19 cellular contexts compared by ENCODE assay signal in the genomic region with DNA sequence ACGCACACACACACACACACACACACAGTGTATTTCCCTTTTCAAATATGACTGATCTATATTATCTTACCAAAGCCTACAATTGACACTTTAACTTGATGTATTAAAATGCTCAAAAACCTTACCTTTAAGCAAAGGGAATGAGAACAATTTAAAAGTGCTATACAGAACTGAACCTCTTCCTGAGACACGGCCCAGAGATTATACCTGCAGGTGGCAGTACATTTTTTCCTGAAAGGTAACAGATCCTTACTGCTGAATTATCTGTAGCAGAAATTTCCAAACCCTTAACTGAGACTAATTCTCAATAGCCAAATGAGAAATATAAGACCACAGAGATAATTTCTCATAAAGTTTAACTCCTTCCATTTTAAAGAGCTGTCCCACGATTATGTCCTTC.
DNase-seq lines count a peak whose midpoint lies in the region; ATAC-seq and TF ChIP-seq lines count a peak whose summit lies in the region.
"Had no signal": no experiment of that assay in that cellular context is flagged by ENCODE, and none has a peak within 500 bp of the region (broad histone marks: within the 10 kb centered on the region; RNA-seq: fewer than 3 reads in every experiment).

No MANE protein-coding gene starts in this region.

- TF ChIP-seq CTCF in A673 (conservative IDR thresholded peaks at IDR 0.05; ENCODE audit: low read depth, low read length), result 0 out of 2 replicates have a peak, but pooled peaks have one; percentile 25
- TF ChIP-seq CTCF in HCT116 (IDR thresholded peaks at IDR 0.05 in 2 of 3, conservative IDR thresholded peaks at IDR 0.05 in 1 of 3; ENCODE audit: borderline replicate concordance in 1 of 3, insufficient read depth in 1 of 3, low read depth in 2 of 3, low read length in 2 of 3), result peak; percentile 11 to 43 (median 34); a peak in 4 of 6 replicates
- peak; percentile 58 for TF ChIP-seq CTCF in RWPE2 (IDR thresholded peaks at IDR 0.05; ENCODE audit: poor library complexity, severe bottlenecking)
- no peak for TF ChIP-seq CTCF in osteoblast (IDR thresholded peaks at IDR 0.05; ENCODE audit: extremely low read depth, low read depth, low read length)

- no peak overlapping the region for H3K4me3 ChIP-seq in A673 (ENCODE audit: low read depth, low read length, poor library complexity, severe bottlenecking)
- H3K4me3 ChIP-seq in HCT116 (replicated peaks in 1 of 2; ENCODE audit: low read depth in 1 of 2, low read length in 2 of 2), result no peak overlapping the region
- no peak overlapping the region for H3K4me3 ChIP-seq in RWPE2 (ENCODE audit: severe bottlenecking)
- H3K4me3 ChIP-seq in osteoblast (ENCODE audit: insufficient read depth, low read length), result no peak overlapping the region
- H3K4me3 ChIP-seq: esophagus muscularis mucosa, right atrium auricular region, tibial artery had no signal

- ATAC-seq in HCT116 (peak; percentile 55), RWPE2 (ENCODE audit: low read depth) (no peak), left colon (peak; percentile 62)
- ATAC-seq: stimulated activated memory B cell treated with anti-CD40 and anti-IgM and Interleukin-4, amounts not matched to agents 10 μg/mL and 1 μg/mL and 100 μg/mL, for 72 hours had no signal

- H3K4me1 ChIP-seq in A673 (ENCODE audit: insufficient read depth, low read length, poor library complexity, severe bottlenecking) (peaks cover 51% of the 10 kb centered on the region), HCT116 (ENCODE audit: control insufficient read depth in 1 of 2, insufficient read depth in 2 of 2, low read length in 2 of 2) (no peaks in the 10 kb centered on the region), RWPE2 (ENCODE audit: insufficient read depth, poor library complexity, severe bottlenecking) (no peaks in the 10 kb centered on the region), osteoblast (ENCODE audit: insufficient read depth, low read length) (no peaks in the 10 kb centered on the region)
- H3K4me1 ChIP-seq: Caco-2, esophagus muscularis mucosa, right atrium auricular region had no signal

- H3K4me2 ChIP-seq in HCT116 (ENCODE audit: low read length) (no peak overlapping the region), osteoblast (ENCODE audit: insufficient read depth, low read length) (no peak overlapping the region)

- TF ChIP-seq POLR2A in HCT116 (IDR thresholded peaks at IDR 0.05; ENCODE audit: borderline replicate concordance, extremely low read depth, insufficient read depth, insufficient read length), result no peak

- TF ChIP-seq RAD21 in HCT116 (IDR thresholded peaks at IDR 0.05; ENCODE audit: low read depth), result peak; percentile 54

- CTCF ChIA-PET in A673 (lab: Charles Lee), result no interaction called here
- CTCF ChIA-PET in HCT116 (lab: Charles Lee), result interaction anchor here (0.6 kb wide), 1 partner anchor 287 kb away, joined by 4 read pairs; no protein-coding TSS in a partner anchor

- POLR2A ChIA-PET in A673 (lab: Charles Lee; ENCODE audit: low non-redundant PET) (no interaction called here), HCT116 (lab: Charles Lee) (no interaction called here)

- H2AFZ ChIP-seq in HCT116 (ENCODE audit: low read depth, low read length, poor library complexity, severe bottlenecking) (no peak overlapping the region), osteoblast (ENCODE audit: low read length) (no peak overlapping the region)

- intact Hi-C loops in A673 (cut with micrococcal nuclease; ENCODE audit: unreplicated experiment), result no loop called here
- intact Hi-C loops in HCT116 (cut with micrococcal nuclease), result no loop called here
- intact Hi-C loops in left colon (cut with DNase I, micrococcal nuclease), result no loop called here

- H3K9ac ChIP-seq in HCT116 (ENCODE audit: low read length), result no peak overlapping the region

- H3K9me3 ChIP-seq in A673 (ENCODE audit: low read depth, low read length, poor library complexity, severe bottlenecking), result no peaks in the 10 kb centered on the region
- H3K9me3 ChIP-seq in HCT116 (ENCODE audit: control insufficient read depth in 1 of 2, insufficient read depth in 1 of 2, low read depth in 1 of 2, low read length in 2 of 2), result no peaks in the 10 kb centered on the region
- H3K9me3 ChIP-seq in RWPE2 (ENCODE audit: severe bottlenecking), result no peaks in the 10 kb centered on the region
- H3K9me3 ChIP-seq in osteoblast (ENCODE audit: low read depth, low read length), result no peaks in the 10 kb centered on the region
- H3K9me3 ChIP-seq: Caco-2, esophagus muscularis mucosa, right atrium auricular region, tibial artery had no signal

- H3K79me2 ChIP-seq in HCT116 (ENCODE audit: insufficient read depth, low read length) (peaks cover 23% of the 10 kb centered on the region), osteoblast (ENCODE audit: insufficient read depth, low read length) (peaks cover 90% of the 10 kb centered on the region)

- BruUV-seq in A673 (replicated peaks; lab: Mats Ljungman, UMichigan), result no TSS peak
- no TSS peak for BruUV-seq in HCT116 (replicated peaks; lab: Mats Ljungman, UMichigan)

- DNase-seq in A673 (ENCODE audit: low spot score) (no peak), HCT116 (ENCODE audit: low read depth, low spot score) (no peak), RWPE2 (ENCODE audit: low spot score) (no peak), left colon (no peak), GF-D8 (lab: John Stamatoyannopoulos, UW) (no peak), osteoblast (ENCODE audit: insufficient read length, low spot score, missing footprints) (no peak), SIG-M5 treated with dmso at 0.1 percent for 504 hours (lab: John Stamatoyannopoulos, UW; ENCODE audit: unreplicated experiment) (no peak), NCI-H1105 (lab: John Stamatoyannopoulos, UW) (no peak)
- DNase-seq: activated CD4-positive, alpha-beta T cell treated with anti-CD3 and anti-CD28 coated beads, Interleukin-2, amount 50 U/mL, for 1 hour; activated CD8-positive, alpha-beta memory T cell treated with anti-CD3 and anti-CD28 coated beads, Interleukin-2, amount 50 U/mL, for 48 hours; activated effector memory CD4-positive, alpha-beta T cell treated with Interleukin-2 at 50 U/mL for 16 hours; NCI-H1694 treated with DMSO at 0.1 percent for 48 hours; NCI-H345; T-helper 1 cell; tibial artery had no signal

- H3K27me3 ChIP-seq in A673 (replicated peaks; ENCODE audit: insufficient read depth, low read depth, low read length, poor library complexity), result no peaks in the 10 kb centered on the region
- H3K27me3 ChIP-seq in HCT116 (ENCODE audit: insufficient read depth, low read length), result no peaks in the 10 kb centered on the region
- H3K27me3 ChIP-seq in RWPE2 (ENCODE audit: insufficient read depth, poor library complexity, severe bottlenecking), result no peaks in the 10 kb centered on the region
- no peaks in the 10 kb centered on the region for H3K27me3 ChIP-seq in osteoblast (ENCODE audit: insufficient read depth, low read length)
- H3K27me3 ChIP-seq: esophagus muscularis mucosa, right atrium auricular region, tibial artery had no signal

- RAD21 ChIA-PET in HCT116 (lab: Charles Lee; ENCODE audit: low non-redundant PET in 1 of 2, low total read pairs in 2 of 2, uncharacterized antibody in 2 of 2, unreplicated experiment in 2 of 2), result interaction anchor here in 1 of 2 experiments (0.6 kb wide), 1 partner anchor 288 kb away, joined by 3 read pairs; no protein-coding TSS in a partner anchor

- H3K9me2 ChIP-seq in HCT116 (ENCODE audit: insufficient read depth), result no peaks in the 10 kb centered on the region

- peaks cover 7% of the 10 kb centered on the region for H3K36me3 ChIP-seq in A673 (ENCODE audit: insufficient read depth, low read length, poor library complexity, severe bottlenecking)
- no peaks in the 10 kb centered on the region for H3K36me3 ChIP-seq in HCT116 (ENCODE audit: control insufficient read depth in 1 of 2, insufficient read depth in 2 of 2, low read length in 2 of 2)
- H3K36me3 ChIP-seq in RWPE2 (ENCODE audit: low read depth), result peaks cover 15% of the 10 kb centered on the region
- peaks cover 4% of the 10 kb centered on the region for H3K36me3 ChIP-seq in osteoblast (ENCODE audit: insufficient read depth, low read length)
- H3K36me3 ChIP-seq: esophagus muscularis mucosa, right atrium auricular region, tibial artery had no signal

- H4K20me1 ChIP-seq in HCT116 (ENCODE audit: insufficient read depth), result no peaks in the 10 kb centered on the region
- H4K20me1 ChIP-seq in osteoblast (ENCODE audit: insufficient read depth, low read length), result peaks cover 22% of the 10 kb centered on the region

- no peak overlapping the region for H3K27ac ChIP-seq in A673 (ENCODE audit: low read depth, low read length, poor library complexity, severe bottlenecking)
- H3K27ac ChIP-seq in HCT116 (ENCODE audit: low read depth, low read length), result no peak overlapping the region
- H3K27ac ChIP-seq in RWPE2 (ENCODE audit: poor library complexity, severe bottlenecking), result no peak overlapping the region
- no peak overlapping the region for H3K27ac ChIP-seq in osteoblast (ENCODE audit: low read depth, low read length)
- H3K27ac ChIP-seq: esophagus muscularis mucosa, right atrium auricular region, tibial artery had no signal

TF ChIP-seq in HCT116, 20 proteins besides CTCF, POLR2A, EP300 and RAD21 (continues in another document):
- TF ChIP-seq SIN3A (IDR thresholded peaks at IDR 0.05; ENCODE audit: low read depth), result no peak
- TF ChIP-seq, protein P1, sequence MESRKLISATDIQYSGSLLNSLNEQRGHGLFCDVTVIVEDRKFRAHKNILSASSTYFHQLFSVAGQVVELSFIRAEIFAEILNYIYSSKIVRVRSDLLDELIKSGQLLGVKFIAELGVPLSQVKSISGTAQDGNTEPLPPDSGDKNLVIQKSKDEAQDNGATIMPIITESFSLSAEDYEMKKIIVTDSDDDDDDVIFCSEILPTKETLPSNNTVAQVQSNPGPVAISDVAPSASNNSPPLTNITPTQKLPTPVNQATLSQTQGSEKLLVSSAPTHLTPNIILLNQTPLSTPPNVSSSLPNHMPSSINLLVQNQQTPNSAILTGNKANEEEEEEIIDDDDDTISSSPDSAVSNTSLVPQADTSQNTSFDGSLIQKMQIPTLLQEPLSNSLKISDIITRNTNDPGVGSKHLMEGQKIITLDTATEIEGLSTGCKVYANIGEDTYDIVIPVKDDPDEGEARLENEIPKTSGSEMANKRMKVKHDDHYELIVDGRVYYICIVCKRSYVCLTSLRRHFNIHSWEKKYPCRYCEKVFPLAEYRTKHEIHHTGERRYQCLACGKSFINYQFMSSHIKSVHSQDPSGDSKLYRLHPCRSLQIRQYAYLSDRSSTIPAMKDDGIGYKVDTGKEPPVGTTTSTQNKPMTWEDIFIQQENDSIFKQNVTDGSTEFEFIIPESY (IDR thresholded peaks at IDR 0.05; ENCODE audit: extremely low read depth, insufficient replicate concordance, low read length), result no peak
- no peak for TF ChIP-seq CBX3 (IDR thresholded peaks at IDR 0.05; ENCODE audit: low read depth)
- no peak for TF ChIP-seq TCF7L2 (IDR thresholded peaks at IDR 0.05; ENCODE audit: borderline replicate concordance, extremely low read depth, insufficient read depth, insufficient read length)
